Comparison of ENCODE assay signal across 21 cellular contexts in the genomic region with DNA sequence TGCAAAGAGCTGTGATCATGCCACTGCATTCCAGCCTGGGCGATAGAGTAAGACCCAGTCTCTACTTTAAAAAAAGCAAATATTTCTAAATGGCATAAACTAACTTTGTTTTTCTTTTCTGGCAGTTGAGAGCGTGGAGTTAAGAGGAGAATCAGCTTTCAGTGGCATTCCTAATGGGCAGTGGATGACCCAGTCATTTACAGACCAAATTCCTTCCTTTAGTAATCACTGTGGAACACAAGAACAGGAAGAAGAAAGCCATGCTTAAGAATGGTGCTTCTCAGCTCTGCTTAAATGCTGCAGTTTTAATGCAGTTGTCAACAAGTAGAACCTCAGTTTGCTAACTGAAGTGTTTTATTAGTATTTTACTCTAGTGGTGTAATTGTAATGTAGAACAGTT. TPM values are rescaled to one million over a fixed set of nuclear protein-coding genes. Genes with fewer than 3 reads are reported as not detected.
A peak's percentile ranks its signal among the peaks of the same experiment; 100 is the strongest.
DNase-seq lines count a peak whose midpoint lies in the region; ATAC-seq and TF ChIP-seq lines count a peak whose summit lies in the region.
"Had no signal": no experiment of that assay in that cellular context is flagged by ENCODE, and none has a peak within 500 bp of the region (broad histone marks: within the 10 kb centered on the region; RNA-seq: fewer than 3 reads in every experiment).

No MANE protein-coding gene starts in this region.

- no peak for TF ChIP-seq POLR2A in vagina (IDR thresholded peaks at IDR 0.05)

- H3K9me3 Mint-ChIP-seq in natural killer cell: no peaks in the 10 kb centered on the region

- no peak overlapping the region for H2AFZ ChIP-seq in GM23248

- CTCF ChIA-PET in AG04450 (lab: Charles Lee): interaction anchor here (1.3 kb wide), 1 partner anchor 122 kb away, joined by 3 read pairs; no protein-coding TSS in a partner anchor

- H3K27me3 ChIP-seq in AG04450 (ENCODE audit: control insufficient read depth, insufficient read depth, low read length) (no peaks in the 10 kb centered on the region), GM23248 (replicated peaks; ENCODE audit: insufficient read depth) (no peaks in the 10 kb centered on the region), vagina (no peaks in the 10 kb centered on the region)
- H3K27me3 ChIP-seq: left lung had no signal

- TF ChIP-seq CTCF in AG04450 (IDR thresholded peaks at IDR 0.05; ENCODE audit: low read depth, low read length) (no peak), astrocyte of the cerebellum (IDR thresholded peaks at IDR 0.05; ENCODE audit: low read depth, low read length, missing control alignments) (no peak), vagina (IDR thresholded peaks at IDR 0.05) (no peak), natural killer cell (IDR thresholded peaks at IDR 0.05) (no peak)

- no peak for ATAC-seq in GM21367 (IDR thresholded peaks at IDR 0.05; ENCODE audit: unreplicated experiment)
- ATAC-seq in natural killer cell: no peak
- ATAC-seq: left lung had no signal

- H3K4me3 ChIP-seq in AG04450 (ENCODE audit: low read depth, low read length): no peak overlapping the region
- H3K4me3 ChIP-seq in GM23248: no peak overlapping the region
- H3K4me3 ChIP-seq in astrocyte of the cerebellum (ENCODE audit: low read depth, low read length): no peak overlapping the region
- no peak overlapping the region for H3K4me3 ChIP-seq in vagina
- H3K4me3 ChIP-seq: left lung had no signal

- DNase-seq in AG04450 (ENCODE audit: low read depth, low spot score): peak; percentile 58
- peak; percentile 75 for DNase-seq in GM23248
- peak; percentile 19 for DNase-seq in astrocyte of the cerebellum (ENCODE audit: low read depth)
- peak; percentile 47 for DNase-seq in kidney glomerular epithelial cell (lab: John Stamatoyannopoulos, UW)
- DNase-seq in KG1 (lab: John Stamatoyannopoulos, UW): no peak
- DNase-seq in vagina (ENCODE audit: extremely low spot score in 2 of 2): no peak
- no peak for DNase-seq in natural killer cell
- DNase-seq: activated gamma-delta T cell treated with Interleukin-2 at 50 U/mL for 16 hours; AML-193; Caco-2; effector memory CD4-positive, alpha-beta T cell; GF-D8; H7; hippocampal formation; left lung; NCI-H146; NCI-H446 treated with DMSO at 0.1 percent for 48 hours; SHP77 treated with DMSO at 0.1 percent for 48 hours; stimulated activated CD4-positive, alpha-beta T cell treated with anti-CD3 and anti-CD28 coated beads, Interleukin-15, amount 100 ng/mL, for 24 hours had no signal

- H3K27ac Mint-ChIP-seq in natural killer cell: no peak overlapping the region
- H3K27ac Mint-ChIP-seq: progenitor cell of endocrine pancreas had no signal

- no peak overlapping the region for H3K4me2 ChIP-seq in GM23248 (ENCODE audit: unreplicated experiment)

- H3K36me3 Mint-ChIP-seq in natural killer cell: peaks cover 8% of the 10 kb centered on the region

- H3K36me3 ChIP-seq in GM23248 (ENCODE audit: low read depth) (peaks cover 78% of the 10 kb centered on the region), vagina (peaks cover 0 to 65% of the 10 kb centered on the region in 2 donors)

- H3K4me1 ChIP-seq in GM23248 (ENCODE audit: insufficient read depth): peaks cover 7% of the 10 kb centered on the region
- H3K4me1 ChIP-seq in vagina: no peaks in the 10 kb centered on the region
- H3K4me1 ChIP-seq: Caco-2, left lung had no signal

- in situ Hi-C loops in GM23248 (cut with MboI) (no loop called here), astrocyte of the cerebellum (cut with HindIII; ENCODE audit: low sequenced_read_pairs) (no loop called here)

- peaks cover 19% of the 10 kb centered on the region for H3K79me2 ChIP-seq in GM23248 (ENCODE audit: insufficient read depth)

- H3K9me2 ChIP-seq in GM23248 (ENCODE audit: insufficient read depth): no peaks in the 10 kb centered on the region

- H3K27ac ChIP-seq in AG04450 (ENCODE audit: low read depth, low read length) (peak overlapping the region; percentile 59), GM23248 (peak overlapping the region; percentile 58), vagina (no peak overlapping the region)
- H3K27ac ChIP-seq: left lung had no signal

- no peak overlapping the region for H3K9ac ChIP-seq in GM23248

- intact Hi-C loops in vagina (cut with DNase I): no loop called here
- intact Hi-C loops in natural killer cell (cut with micrococcal nuclease): no loop called here

- peaks cover 29% of the 10 kb centered on the region for H3F3A ChIP-seq in GM23248 (ENCODE audit: insufficient read depth)

- H4K20me1 ChIP-seq in GM23248 (ENCODE audit: insufficient read depth): no peaks in the 10 kb centered on the region

- WGBS in GM23248 (ENCODE audit: low coverage in 1 of 2, low lambda C conversion rate in 2 of 2, missing lambda C conversion rate in 2 of 2), 2 experiments: 78 to 79% methylated on average over 2 of the region's 2 CpGs

- POLR2A ChIA-PET in AG04450 (lab: Yijun Ruan, JAX): interaction anchor here (1.2 to 1.3 kb wide), 2 partner anchors 11 to 77 kb away, joined by 3 to 6 read pairs; a partner anchor contains a TSS

- H3K4me1 Mint-ChIP-seq in natural killer cell: no peaks in the 10 kb centered on the region

- no peaks in the 10 kb centered on the region for H3K27me3 Mint-ChIP-seq in natural killer cell (ENCODE audit: low read depth in 2 of 2)
- H3K27me3 Mint-ChIP-seq: progenitor cell of endocrine pancreas had no signal

- no peaks in the 10 kb centered on the region for H3K9me3 ChIP-seq in AG04450 (ENCODE audit: control insufficient read depth, insufficient read depth, low read length)
- H3K9me3 ChIP-seq in GM23248 (ENCODE audit: low read depth): no peaks in the 10 kb centered on the region
- H3K9me3 ChIP-seq in vagina: no peaks in the 10 kb centered on the region
- H3K9me3 ChIP-seq: Caco-2, left lung had no signal

- H3K4me3 Mint-ChIP-seq in natural killer cell: no peak overlapping the region

RNA-seq across cellular contexts. Expression of a gene that starts 21.2 kb away (rescaled TPM):
- 20.4 and 28.4 TPM in 2 replicates for polyA plus RNA-seq in AG04450 (2011; rRNA removed)
- polyA minus RNA-seq in AG04450 (2011; rRNA and poly(A)+ RNA removed): 9.2 and 15.9 TPM in 2 replicates
- 22.8 and 24.0 TPM in 2 replicates for total RNA-seq in GM23248 (2014; rRNA removed; shearing (Covaris generic))
- polyA plus RNA-seq in GM23248 (2016; fragmentation: Nextera tagmentation; extraction: Ambion mirVana): 25.5 and 28.5 TPM in 2 replicates
- 24.6 TPM for total RNA-seq in vagina
- total RNA-seq in natural killer cell: 10 to 100 TPM; 28.2 to 28.7 (median 28.7) TPM

RNA-seq across cellular contexts. Expression of a gene that starts 56.6 kb away (rescaled TPM):
- polyA plus RNA-seq in AG04450 (2011; rRNA removed) (600 and 848 TPM in 2 replicates), GM23248 (2016; fragmentation: Nextera tagmentation; extraction: Ambion mirVana) (969 and 998 TPM in 2 replicates)
- polyA minus RNA-seq in AG04450 (2011; rRNA and poly(A)+ RNA removed): 204 and 360 TPM in 2 replicates
- 477 and 555 TPM in 2 replicates for total RNA-seq in GM23248 (2014; rRNA removed; shearing (Covaris generic))
- total RNA-seq in vagina (222 TPM), natural killer cell (100 to 1,000 TPM; 282 to 390 (median 389) TPM)

Comparison
In these comparisons a context has a peak if more than half of its experiments do, and no peak if none do; other contexts are left out.
1. DNase-seq: peak in AG04450 (single experiment), GM23248 (single experiment), astrocyte of the cerebellum (single experiment) and kidney glomerular epithelial cell (single experiment); none in KG1 (single experiment), vagina (0 of 2) and natural killer cell (single experiment).